19 cellular contexts compared by ENCODE assay signal in genomic region chr6:45447005-45447404, GRCh38.
DNase-seq lines count a peak whose midpoint lies in the region; ATAC-seq and TF ChIP-seq lines count a peak whose summit lies in the region.
"Had no signal": no experiment of that assay in that cellular context is flagged by ENCODE, and none has a peak within 500 bp of the region (broad histone marks: within the 10 kb centered on the region; RNA-seq: fewer than 3 reads in every experiment).

No MANE protein-coding gene starts in this region.

- peaks cover 99% of the 10 kb centered on the region for H3K79me2 ChIP-seq in MM.1S (ENCODE audit: low read length)

- intact Hi-C loops in activated T-helper 2 cell treated with anti-CD3 and anti-CD28 coated beads, Interferon-gamma antibody, Interleukin-2, Interleukin-4, amounts not matched to agents 10 μg/mL and 5 μg/mL and 100 μg/mL, durations not matched to agents 14 hours and 24 hours and 36 hours (cut with micrococcal nuclease) = no loop called here
- intact Hi-C loops in psoas muscle (cut with DNase I) = loop anchor here in 1 of 2 donors (10.0 kb wide), 1 partner anchor 972 kb away; no protein-coding TSS in a partner anchor

- H3K4me1 ChIP-seq in CD8-positive, alpha-beta memory T cell (ENCODE audit: insufficient read depth, low read length) = peaks cover 21% of the 10 kb centered on the region
- peaks cover 54% of the 10 kb centered on the region for H3K4me1 ChIP-seq in MM.1S (ENCODE audit: low read length)
- H3K4me1 ChIP-seq in neutrophil (ENCODE audit: control insufficient read depth in 1 of 2, insufficient read depth in 1 of 2, low read depth in 1 of 2, low read length in 1 of 2) = peaks cover 44 to 50% of the 10 kb centered on the region in 2 experiments
- peaks cover 22% of the 10 kb centered on the region for H3K4me1 ChIP-seq in psoas muscle

- TF ChIP-seq CTCF in MM.1S (IDR thresholded peaks at IDR 0.05; ENCODE audit: low read length) (no peak), neutrophil (IDR thresholded peaks at IDR 0.05) (no peak), psoas muscle (IDR thresholded peaks at IDR 0.05) (no peak)

- no peaks in the 10 kb centered on the region for H4K20me1 ChIP-seq in MM.1S (ENCODE audit: insufficient read depth, low read length)

- no peaks in the 10 kb centered on the region for H3K36me3 ChIP-seq in CD8-positive, alpha-beta memory T cell (ENCODE audit: insufficient read depth, low read length)
- H3K36me3 ChIP-seq in MM.1S (replicated peaks; ENCODE audit: insufficient read depth, low read length) (peaks cover 21% of the 10 kb centered on the region), neutrophil (no peaks in the 10 kb centered on the region), psoas muscle (ENCODE audit: insufficient read depth in 1 of 2, low read depth in 1 of 2) (no peaks in the 10 kb centered on the region)
- H3K36me3 ChIP-seq: adrenal gland, esophagus muscularis mucosa, sigmoid colon had no signal

- no peak for DNase-seq in CD8-positive, alpha-beta memory T cell
- no peak for DNase-seq in MM.1S
- DNase-seq in activated T-helper 2 cell treated with anti-CD3 and anti-CD28 coated beads, Interferon-gamma antibody, Interleukin-2, Interleukin-4, amounts not matched to agents 10 μg/mL and 5 μg/mL and 100 μg/mL, durations not matched to agents 14 hours and 24 hours and 36 hours (ENCODE audit: low spot score) = no peak
- DNase-seq in psoas muscle = no peak
- DNase-seq in NCI-H524 (lab: John Stamatoyannopoulos, UW) = no peak
- DNase-seq: activated CD4-positive, CD25-positive, alpha-beta regulatory T cell treated with anti-CD3 and anti-CD28 coated beads, Interleukin-2, amount 50 U/mL, for 72 hours; adrenal gland; AML-193; Calu3; caudate nucleus; left colon; NCI-H146; NCI-H2227 treated with DMSO at 0.1 percent for 48 hours; NK-92 treated with Interleukin-12 subunit alpha and Interleukin-12 subunit beta, amount 100 ng/mL, for 24 hours; sigmoid colon had no signal

- H3K27ac Mint-ChIP-seq in CD8-positive, alpha-beta memory T cell = peak overlapping the region in 5 of 8 donors; percentile 53 to 77 (median 69)
- H3K27ac Mint-ChIP-seq in activated T-helper 2 cell treated with anti-CD3 and anti-CD28 coated beads, Interferon-gamma antibody, Interleukin-2, Interleukin-4, amounts not matched to agents 10 μg/mL and 5 μg/mL and 100 μg/mL, durations not matched to agents 14 hours and 24 hours and 36 hours = peak overlapping the region; percentile 45

- H3K4me3 ChIP-seq in CD8-positive, alpha-beta memory T cell (ENCODE audit: low read length) = no peak overlapping the region
- no peak overlapping the region for H3K4me3 ChIP-seq in MM.1S (ENCODE audit: low read length)
- H3K4me3 ChIP-seq in neutrophil (ENCODE audit: low read depth in 1 of 2, low read length in 1 of 2) = peak overlapping the region in 1 of 2 experiments; percentile 56
- no peak overlapping the region for H3K4me3 ChIP-seq in psoas muscle
- H3K4me3 ChIP-seq: adrenal gland, esophagus muscularis mucosa, sigmoid colon had no signal

- WGBS in psoas muscle, 3 donors = 54 to 81% (median 72%) methylated on average over 1 of the region's 1 CpG

- peak overlapping the region; percentile 52; the same call in 1 of the 2 replicates for H3K4me2 ChIP-seq in MM.1S (ENCODE audit: low read depth, low read length)

- no peak overlapping the region for H2AFZ ChIP-seq in MM.1S (ENCODE audit: low read length)

- H3K27me3 ChIP-seq in CD8-positive, alpha-beta memory T cell (ENCODE audit: insufficient read depth, low read length, poor library complexity, severe bottlenecking) = no peaks in the 10 kb centered on the region
- H3K27me3 ChIP-seq in MM.1S (replicated peaks; ENCODE audit: insufficient read depth, low read length) (no peaks in the 10 kb centered on the region), neutrophil (no peaks in the 10 kb centered on the region), psoas muscle (ENCODE audit: insufficient read depth in 3 of 3, low read length in 2 of 3) (no peaks in the 10 kb centered on the region)
- H3K27me3 ChIP-seq: adrenal gland, sigmoid colon had no signal

- H3K9ac ChIP-seq in MM.1S (ENCODE audit: low read length) = no peak overlapping the region

- ATAC-seq in psoas muscle (no peak), GM21576 (IDR thresholded peaks at IDR 0.05; ENCODE audit: unreplicated experiment) (no peak), GM18519 (IDR thresholded peaks at IDR 0.05; ENCODE audit: low FRiP score, unreplicated experiment) (no peak)
- ATAC-seq: left colon had no signal

- peaks cover 20% of the 10 kb centered on the region; the same call in 1 of the 2 replicates for H3F3A ChIP-seq in MM.1S (ENCODE audit: insufficient read depth, low read length)

- H3K9me2 ChIP-seq in MM.1S (replicated peaks; ENCODE audit: insufficient read depth, low read length) = no peaks in the 10 kb centered on the region

- peaks cover 73 to 98% (median 78%) of the 10 kb centered on the region in 3 donors for H3K4me1 Mint-ChIP-seq in CD8-positive, alpha-beta memory T cell
- H3K4me1 Mint-ChIP-seq in activated T-helper 2 cell treated with anti-CD3 and anti-CD28 coated beads, Interferon-gamma antibody, Interleukin-2, Interleukin-4, amounts not matched to agents 10 μg/mL and 5 μg/mL and 100 μg/mL, durations not matched to agents 14 hours and 24 hours and 36 hours (ENCODE audit: low read depth) = peaks cover 94% of the 10 kb centered on the region

- H3K4me3 Mint-ChIP-seq in CD8-positive, alpha-beta memory T cell = no peak overlapping the region
- no peak overlapping the region for H3K4me3 Mint-ChIP-seq in activated T-helper 2 cell treated with anti-CD3 and anti-CD28 coated beads, Interferon-gamma antibody, Interleukin-2, Interleukin-4, amounts not matched to agents 10 μg/mL and 5 μg/mL and 100 μg/mL, durations not matched to agents 14 hours and 24 hours and 36 hours (ENCODE audit: low read depth)

- H3K9me3 Mint-ChIP-seq in CD8-positive, alpha-beta memory T cell = no peaks in the 10 kb centered on the region
- H3K9me3 Mint-ChIP-seq in activated T-helper 2 cell treated with anti-CD3 and anti-CD28 coated beads, Interferon-gamma antibody, Interleukin-2, Interleukin-4, amounts not matched to agents 10 μg/mL and 5 μg/mL and 100 μg/mL, durations not matched to agents 14 hours and 24 hours and 36 hours = no peaks in the 10 kb centered on the region

- H3K27ac ChIP-seq in CD8-positive, alpha-beta memory T cell (ENCODE audit: low read depth, low read length) = peak overlapping the region; percentile 51
- H3K27ac ChIP-seq in MM.1S (ENCODE audit: low read length) = no peak overlapping the region
- peak overlapping the region; percentile 93 for H3K27ac ChIP-seq in neutrophil
- H3K27ac ChIP-seq in psoas muscle = no peak overlapping the region
- H3K27ac ChIP-seq: esophagus muscularis mucosa had no signal

- H3K9me3 ChIP-seq in CD8-positive, alpha-beta memory T cell (ENCODE audit: low read length) = no peaks in the 10 kb centered on the region
- no peaks in the 10 kb centered on the region for H3K9me3 ChIP-seq in MM.1S (replicated peaks; ENCODE audit: insufficient read depth, low read length)
- no peaks in the 10 kb centered on the region for H3K9me3 ChIP-seq in neutrophil
- no peaks in the 10 kb centered on the region for H3K9me3 ChIP-seq in psoas muscle
- H3K9me3 ChIP-seq: adrenal gland, esophagus muscularis mucosa, sigmoid colon had no signal

- POLR2A ChIA-PET in CD8-positive, alpha-beta memory T cell (lab: Charles Lee) = no interaction called here

- CTCF ChIA-PET in CD8-positive, alpha-beta memory T cell (lab: Charles Lee) = no interaction called here

- peaks cover 0 to 2% of the 10 kb centered on the region in 2 donors for H3K27me3 Mint-ChIP-seq in CD8-positive, alpha-beta memory T cell
- no peaks in the 10 kb centered on the region for H3K27me3 Mint-ChIP-seq in activated T-helper 2 cell treated with anti-CD3 and anti-CD28 coated beads, Interferon-gamma antibody, Interleukin-2, Interleukin-4, amounts not matched to agents 10 μg/mL and 5 μg/mL and 100 μg/mL, durations not matched to agents 14 hours and 24 hours and 36 hours (ENCODE audit: low read depth)

- H3K36me3 Mint-ChIP-seq in CD8-positive, alpha-beta memory T cell = peaks cover 16 to 29% (median 25%) of the 10 kb centered on the region in 3 donors
- H3K36me3 Mint-ChIP-seq in activated T-helper 2 cell treated with anti-CD3 and anti-CD28 coated beads, Interferon-gamma antibody, Interleukin-2, Interleukin-4, amounts not matched to agents 10 μg/mL and 5 μg/mL and 100 μg/mL, durations not matched to agents 14 hours and 24 hours and 36 hours (ENCODE audit: low read depth) = peaks cover 96% of the 10 kb centered on the region

Comparison
In these comparisons a context has a peak if more than half of its experiments do, and no peak if none do; other contexts are left out.
1. H3K27ac ChIP-seq: peak in CD8-positive, alpha-beta memory T cell (single experiment) and neutrophil (single experiment); none in MM.1S (single experiment) and psoas muscle (single experiment).